Comparison of ENCODE assay signal across 26 cellular contexts in the genomic region with DNA sequence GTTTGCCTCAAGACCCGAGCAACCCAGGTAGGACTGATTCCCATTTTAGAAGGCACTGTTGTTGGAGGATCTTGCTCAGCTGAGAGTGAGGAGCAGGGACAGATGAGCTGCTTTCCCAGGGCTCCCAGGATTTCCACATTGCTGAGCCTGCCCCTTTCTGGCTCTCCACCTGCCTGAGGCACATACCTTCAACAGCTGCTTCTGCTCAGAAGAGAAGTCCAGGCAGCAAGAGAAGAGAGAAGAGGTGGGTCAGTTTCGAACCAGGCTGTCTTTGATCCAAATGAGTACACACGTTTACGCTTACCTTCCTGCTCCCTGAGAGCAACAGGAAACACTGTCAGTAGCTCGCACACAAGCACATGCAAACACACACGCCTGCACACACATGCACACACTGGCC. TPM values are rescaled to one million over a fixed set of nuclear protein-coding genes. Genes with fewer than 3 reads are reported as not detected.
DNase-seq lines count a peak whose midpoint lies in the region; ATAC-seq and TF ChIP-seq lines count a peak whose summit lies in the region.
"Had no signal": no experiment of that assay in that cellular context is flagged by ENCODE, and none has a peak within 500 bp of the region (broad histone marks: within the 10 kb centered on the region; RNA-seq: fewer than 3 reads in every experiment).

No MANE protein-coding gene starts in this region.

- ATAC-seq in right cardiac atrium = no peak
- ATAC-seq: CD8-positive, alpha-beta T cell had no signal

- CTCF ChIA-PET in Caco-2 (lab: Charles Lee) = interaction anchor here (0.6 to 1.2 kb wide), 2 partner anchors 11 to 25 kb away, joined by 3 read pairs; no protein-coding TSS in a partner anchor

- H3K4me3 ChIP-seq in Caco-2 (ENCODE audit: low read depth, low read length) (no peak overlapping the region), right cardiac atrium (ENCODE audit: low read length) (no peak overlapping the region), osteoblast (ENCODE audit: insufficient read depth, low read length) (no peak overlapping the region)

- H3K4me3 Mint-ChIP-seq in Caco-2 (ENCODE audit: unreplicated experiment) = no peak overlapping the region
- H3K4me3 Mint-ChIP-seq: CD8-positive, alpha-beta T cell; H9; HFFc6; IgD-negative memory B cell had no signal

- H3K9me3 ChIP-seq in Caco-2 = no peaks in the 10 kb centered on the region
- H3K9me3 ChIP-seq in right cardiac atrium (ENCODE audit: control insufficient read depth, low read length) = no peaks in the 10 kb centered on the region
- H3K9me3 ChIP-seq in osteoblast (ENCODE audit: low read depth, low read length) = no peaks in the 10 kb centered on the region

- no peak overlapping the region for H3K4me2 ChIP-seq in osteoblast (ENCODE audit: insufficient read depth, low read length)

- in situ Hi-C loops in KBM-7 (cut with MboI; ENCODE audit: low pct_unique_long_range_greater_than_20kb, low sequenced_read_pairs) = no loop called here

- no peaks in the 10 kb centered on the region for H4K20me1 ChIP-seq in osteoblast (ENCODE audit: insufficient read depth, low read length)

- H3K36me3 ChIP-seq in Caco-2 (ENCODE audit: control insufficient read depth, insufficient read depth, low read length) (no peaks in the 10 kb centered on the region), osteoblast (ENCODE audit: insufficient read depth, low read length) (no peaks in the 10 kb centered on the region)

- no peaks in the 10 kb centered on the region for H3K79me2 ChIP-seq in osteoblast (ENCODE audit: insufficient read depth, low read length)

- no peaks in the 10 kb centered on the region for H3K27me3 ChIP-seq in Caco-2 (replicated peaks; ENCODE audit: control insufficient read depth, insufficient read depth, low read length)
- no peaks in the 10 kb centered on the region for H3K27me3 ChIP-seq in right cardiac atrium (ENCODE audit: control insufficient read depth, insufficient read depth)
- H3K27me3 ChIP-seq in osteoblast (ENCODE audit: insufficient read depth, low read length) = peaks cover 86% of the 10 kb centered on the region

- peaks cover 29% of the 10 kb centered on the region for H3K4me1 ChIP-seq in Caco-2
- H3K4me1 ChIP-seq in right cardiac atrium (ENCODE audit: control insufficient read depth, insufficient read depth, low read length) = peaks cover 2% of the 10 kb centered on the region
- H3K4me1 ChIP-seq in osteoblast (ENCODE audit: insufficient read depth, low read length) = no peaks in the 10 kb centered on the region

- no TSS peak for BruUV-seq in Caco-2 (replicated peaks; lab: Mats Ljungman, UMichigan)

- no peaks in the 10 kb centered on the region for H3K9me3 Mint-ChIP-seq in Caco-2 (ENCODE audit: unreplicated experiment)
- H3K9me3 Mint-ChIP-seq: CD8-positive, alpha-beta T cell; H9; HFFc6; IgD-negative memory B cell had no signal

- TF ChIP-seq CTCF in Caco-2 (IDR thresholded peaks at IDR 0.05; ENCODE audit: insufficient read depth in 1 of 2, low read depth in 1 of 2, low read length in 1 of 2, severe bottlenecking in 1 of 2, unreplicated experiment in 1 of 2) (no peak), osteoblast (IDR thresholded peaks at IDR 0.05; ENCODE audit: extremely low read depth, low read depth, low read length) (no peak)

- WGBS in right cardiac atrium = 50% methylated on average over 6 of the region's 6 CpGs

- H3K27me3 Mint-ChIP-seq in Caco-2 (ENCODE audit: insufficient read depth, unreplicated experiment) = peaks cover 11% of the 10 kb centered on the region

- peaks cover 25% of the 10 kb centered on the region for H3K4me1 Mint-ChIP-seq in Caco-2 (ENCODE audit: low read depth, unreplicated experiment)
- H3K4me1 Mint-ChIP-seq: IgD-negative memory B cell had no signal

- intact Hi-C loops in Caco-2 (cut with micrococcal nuclease; ENCODE audit: unreplicated experiment) = no loop called here
- intact Hi-C loops in right cardiac atrium (cut with DNase I) = no loop called here

- DNase-seq in DMS153 (lab: John Stamatoyannopoulos, UW) = peak; percentile 10
- DNase-seq in DMS153 treated with DMSO at 0.1 percent for 48 hours (lab: John Stamatoyannopoulos, UW; ENCODE audit: unreplicated experiment) = no peak
- DNase-seq in Caco-2 = no peak
- DNase-seq in right cardiac atrium = no peak
- peak; percentile 27 for DNase-seq in osteoblast (ENCODE audit: insufficient read length, low spot score, missing footprints)
- DNase-seq in DMS 273 (lab: John Stamatoyannopoulos, UW; ENCODE audit: unreplicated experiment) = no peak
- no peak for DNase-seq in NCI-H748 (lab: John Stamatoyannopoulos, UW; ENCODE audit: unreplicated experiment)
- DNase-seq in KBM-7 = no peak
- DNase-seq: ACHN; C1 segment of cervical spinal cord; Calu3; CD8-positive, alpha-beta T cell; EL; H9; HFFc6; Karpas-422; MV-4-11; NCI-H1694; NCI-H2081 treated with DMSO at 0.1 percent for 48 hours; NCI-H2171 treated with DMSO at 0.1 percent for 48 hours; NCI-H524 treated with DMSO at 0.1 percent for 48 hours had no signal

- peak overlapping the region; percentile 78 for H3K27ac ChIP-seq in right cardiac atrium (ENCODE audit: low read length)
- no peak overlapping the region for H3K27ac ChIP-seq in osteoblast (ENCODE audit: low read depth, low read length)
- H3K27ac ChIP-seq: 22Rv1 had no signal

- H3K36me3 Mint-ChIP-seq in Caco-2 (ENCODE audit: insufficient read depth, unreplicated experiment) = peaks cover 3% of the 10 kb centered on the region
- H3K36me3 Mint-ChIP-seq: CD8-positive, alpha-beta T cell; IgD-negative memory B cell had no signal

- POLR2A ChIA-PET in Caco-2 (lab: Charles Lee) = interaction anchor here (0.5 to 0.6 kb wide), 2 partner anchors 95 to 97 kb away, joined by 4 to 5 read pairs; a partner anchor contains a TSS

- H2AFZ ChIP-seq in osteoblast (ENCODE audit: low read length) = no peak overlapping the region

- peak overlapping the region; percentile 18 for H3K27ac Mint-ChIP-seq in Caco-2 (ENCODE audit: unreplicated experiment)
- H3K27ac Mint-ChIP-seq: CD8-positive, alpha-beta T cell; HFFc6; IgD-negative memory B cell had no signal

RNA-seq across cellular contexts. Expression of a gene that starts 5.6 kb away (rescaled TPM):
- total RNA-seq in Caco-2 (2022) (5.9 and 7.3 TPM in 2 replicates), right cardiac atrium (1,000 to 10,000 TPM; 5,203 to 7,292 (median 7,185) TPM), osteoblast (not detected in 2 replicates)
- 16,707 TPM for polyA plus RNA-seq in right cardiac atrium
- total RNA-seq: CD8-positive, alpha-beta T cell; HFFc6; M059J; OCI-LY7; SK-MEL-5 had no signal
- polyA plus RNA-seq: IgD-negative memory B cell had no signal

RNA-seq across cellular contexts. Expression of a gene that starts 27.3 kb away (rescaled TPM):
- total RNA-seq in Caco-2 (2022) (77.2 and 80.5 TPM in 2 replicates), right cardiac atrium (1 to 10 TPM; 1.3 to 4.0 (median 2.4) TPM), osteoblast (not detected in 2 replicates)
- polyA plus RNA-seq in right cardiac atrium = 5.0 TPM
- total RNA-seq: CD8-positive, alpha-beta T cell; HFFc6; OCI-LY7 had no signal
- polyA plus RNA-seq: IgD-negative memory B cell had no signal

RNA-seq across cellular contexts. Expression of a gene that starts 49.7 kb away (rescaled TPM):
- total RNA-seq in Caco-2 (2022) = not detected in 2 replicates
- 100 to 1,000 TPM in 2 of 4 donors, 10 to 100 TPM in 2; 77.9 to 215 (median 100) TPM for total RNA-seq in right cardiac atrium
- 81.3 TPM for polyA plus RNA-seq in right cardiac atrium
- not detected in 2 replicates for total RNA-seq in osteoblast
- total RNA-seq: Calu3; CD8-positive, alpha-beta T cell; H9; HFFc6; M059J; SK-MEL-5 had no signal
- polyA plus RNA-seq: IgD-negative memory B cell had no signal

Comparison
In these comparisons a context has a peak if more than half of its experiments do, and no peak if none do; other contexts are left out.
1. DNase-seq: peak in DMS153 (single experiment) and osteoblast (single experiment); none in DMS153 treated with DMSO at 0.1 percent for 48 hours (single experiment), Caco-2 (0 of 2), right cardiac atrium (0 of 3), DMS 273 (single experiment), NCI-H748 (single experiment) and KBM-7 (single experiment).
2. RNA of a gene that starts 5.6 kb away (total RNA-seq): 5,203 to 7,292 TPM in right cardiac atrium; 5.9 to 7.3 TPM in Caco-2 and not detected in osteoblast; every median in the first group is over 100 times any median in the second.
3. RNA of a gene that starts 27.3 kb away (total RNA-seq): 77.2 to 80.5 TPM in Caco-2; 1.3 to 4.0 TPM in right cardiac atrium and not detected in osteoblast; every median in the first group is over 10 times any median in the second.
4. RNA of a gene that starts 49.7 kb away (total RNA-seq): 77.9 to 215 TPM in right cardiac atrium; not detected in Caco-2 and not detected in osteoblast; every median in the first group is over 10 times any median in the second.